ENCODE assay signal across 8 cellular contexts in genomic region chr12:98645572-98646067, GRCh38. TPM values are rescaled to one million over a fixed set of nuclear protein-coding genes. Genes with fewer than 3 reads are reported as not detected.
DNase-seq lines count a peak whose midpoint lies in the region; ATAC-seq, FAIRE-seq and TF ChIP-seq lines count a peak whose summit lies in the region.

No MANE protein-coding gene starts in this region.

- POLR2A ChIA-PET in A549 (lab: Yijun Ruan, JAX) = interaction anchor here (1.3 kb wide), 1 partner anchor 52 kb away, joined by 3 read pairs; the partner anchor contains the start of gene SLC25A3

- TF ChIP-seq POLR2A in A549 (IDR thresholded peaks at IDR 0.05; ENCODE audit: low read length) = no peak
- TF ChIP-seq POLR2A in upper lobe of left lung (IDR thresholded peaks at IDR 0.05) = no peak

- DNase-seq in A549 (ENCODE audit: low read depth in 1 of 2, low spot score in 1 of 2) = peak; percentile 27 to 40
- peak; percentile 14 for DNase-seq in T-helper 2 cell treated with Interferon-gamma antibody and Interleukin-4, amounts not matched to agents 5 μg/mL and 100 μg/mL, for 36 hours (ENCODE audit: low spot score)
- peak in 1 of 2 donors; percentile 33 for DNase-seq in upper lobe of left lung

- CTCF ChIA-PET in A549 (lab: Yijun Ruan, JAX) = interaction anchor here (0.9 to 1.5 kb wide), 3 partner anchors 79 to 228 kb away, joined by 3 to 6 read pairs (median 3); no protein-coding TSS in a partner anchor

- peaks cover 13% of the 10 kb centered on the region; the same call in 2 of the 3 replicates for H3K4me1 ChIP-seq in A549
- peaks cover 5% of the 10 kb centered on the region for H3K4me1 ChIP-seq in endocrine pancreas (ENCODE audit: control insufficient read depth, insufficient read depth, low read length)
- H3K4me1 ChIP-seq in mesodermal cell (ENCODE audit: control insufficient read depth, insufficient read depth, low read length, poor library complexity, severe bottlenecking) = peaks cover 8% of the 10 kb centered on the region
- peaks cover 7 to 27% (median 16%) of the 10 kb centered on the region in 4 donors for H3K4me1 ChIP-seq in upper lobe of left lung

- peaks cover 29% of the 10 kb centered on the region for H3K4me1 Mint-ChIP-seq in T-helper 2 cell treated with Interferon-gamma antibody and Interleukin-4, amounts not matched to agents 5 μg/mL and 100 μg/mL, for 36 hours (ENCODE audit: low read depth)

- peak overlapping the region; percentile 78 to 93 for H3K27ac ChIP-seq in A549
- peak overlapping the region; percentile 97 for H3K27ac ChIP-seq in mesodermal cell (ENCODE audit: low read depth, low read length, severe bottlenecking)
- H3K27ac ChIP-seq in upper lobe of left lung = peak overlapping the region; percentile 86 to 96 (median 95)

- H3K4me3 Mint-ChIP-seq in T-helper 2 cell treated with Interferon-gamma antibody and Interleukin-4, amounts not matched to agents 5 μg/mL and 100 μg/mL, for 36 hours = peak overlapping the region; percentile 96

- no peaks in the 10 kb centered on the region for H3K9me3 Mint-ChIP-seq in T-helper 2 cell treated with Interferon-gamma antibody and Interleukin-4, amounts not matched to agents 5 μg/mL and 100 μg/mL, for 36 hours

- TF ChIP-seq EP300 in A549 (IDR thresholded peaks at IDR 0.05) (no peak), upper lobe of left lung (IDR thresholded peaks at IDR 0.05) (no peak)

- H3K27me3 ChIP-seq in endocrine pancreas (ENCODE audit: control insufficient read depth, insufficient read depth, low read length) = no peaks in the 10 kb centered on the region
- H3K27me3 ChIP-seq in upper lobe of left lung = no peaks in the 10 kb centered on the region

- H3K4me3 ChIP-seq in A549 (peak overlapping the region; percentile 99), GM12875 (ENCODE audit: low read depth, low read length) (peak overlapping the region; percentile 91), endocrine pancreas (ENCODE audit: control insufficient read depth, insufficient read depth, low read length) (peak overlapping the region; percentile 98), mesodermal cell (ENCODE audit: extremely low read depth, insufficient read depth, low read length, poor library complexity, severe bottlenecking) (peak overlapping the region; percentile 98), upper lobe of left lung (peak overlapping the region; percentile 78 to 99 (median 88))

- no peaks in the 10 kb centered on the region for H3K36me3 ChIP-seq in endocrine pancreas (ENCODE audit: control insufficient read depth, insufficient read depth, low read length)
- peaks cover 47% of the 10 kb centered on the region for H3K36me3 ChIP-seq in mesodermal cell (ENCODE audit: control insufficient read depth, insufficient read depth, low read length)
- peaks cover 10 to 24% (median 13%) of the 10 kb centered on the region in 4 donors for H3K36me3 ChIP-seq in upper lobe of left lung

- FAIRE-seq in A549 (lab: Jason Lieb, UNC) = no peak

- under 1% methylated on average over 15 of the region's 24 CpGs for WGBS in A549 (ENCODE audit: missing lambda C conversion rate)
- 1 to 2% methylated on average over 15 to 24 of the region's 24 CpGs for WGBS in mesodermal cell (ENCODE audit: insufficient coverage in 2 of 2), 2 experiments
- 0% methylated on average over 9 to 14 of the region's 24 CpGs for WGBS in upper lobe of left lung, 2 donors

- H3K27ac Mint-ChIP-seq in T-helper 2 cell treated with Interferon-gamma antibody and Interleukin-4, amounts not matched to agents 5 μg/mL and 100 μg/mL, for 36 hours = peak overlapping the region; percentile 88

- no peaks in the 10 kb centered on the region for H3K27me3 Mint-ChIP-seq in T-helper 2 cell treated with Interferon-gamma antibody and Interleukin-4, amounts not matched to agents 5 μg/mL and 100 μg/mL, for 36 hours (ENCODE audit: low read depth)

- ATAC-seq in A549 (peak; percentile 28 to 38), HG03378 (IDR thresholded peaks at IDR 0.05; ENCODE audit: unreplicated experiment) (peak; percentile 0), upper lobe of left lung (ENCODE audit: low FRiP score in 2 of 2) (peak; percentile 5 to 11)
- ATAC-seq in activated CD4-positive, CD25-positive, alpha-beta regulatory T cell treated with anti-CD3 and anti-CD28 coated beads, Interleukin-2, amount 50 U/mL, for 24 hours = no peak

- no peak for TF ChIP-seq CTCF in A549 (IDR thresholded peaks at IDR 0.05)
- TF ChIP-seq CTCF in GM12875 (IDR thresholded peaks at IDR 0.05; ENCODE audit: borderline replicate concordance, insufficient read depth, low read depth, low read length) = no peak
- TF ChIP-seq CTCF in upper lobe of left lung (IDR thresholded peaks at IDR 0.05) = no peak

- H3K9ac ChIP-seq in endocrine pancreas (ENCODE audit: control insufficient read depth, insufficient read depth, low read length) = peak overlapping the region; percentile 93

- peak overlapping the region; percentile 79 for H3K4me2 ChIP-seq in A549

- H3K9me3 ChIP-seq in A549 = no peaks in the 10 kb centered on the region
- H3K9me3 ChIP-seq in endocrine pancreas (ENCODE audit: control insufficient read depth, low read length) = no peaks in the 10 kb centered on the region
- H3K9me3 ChIP-seq in mesodermal cell (ENCODE audit: control insufficient read depth, low read length) = no peaks in the 10 kb centered on the region
- no peaks in the 10 kb centered on the region for H3K9me3 ChIP-seq in upper lobe of left lung

- peaks cover 28% of the 10 kb centered on the region for H3K36me3 Mint-ChIP-seq in T-helper 2 cell treated with Interferon-gamma antibody and Interleukin-4, amounts not matched to agents 5 μg/mL and 100 μg/mL, for 36 hours (ENCODE audit: low read depth)

- TF ChIP-seq RAD21 in A549 (conservative IDR thresholded peaks at IDR 0.05 in 1 of 2, IDR thresholded peaks at IDR 0.05 in 1 of 2) = no peak

TF ChIP-seq in A549, 52 proteins besides CTCF, POLR2A, EP300 and RAD21:
- TF ChIP-seq SREBF2 (IDR thresholded peaks at IDR 0.05) (no peak), HOXB5 (CRISPR knock-in tag; IDR thresholded peaks at IDR 0.05) (no peak), PHF8 (IDR thresholded peaks at IDR 0.05; ENCODE audit: borderline replicate concordance, low read depth) (peak; percentile 78; the same call in 1 of the 2 replicates), FOSB (CRISPR knock-in tag; IDR thresholded peaks at IDR 0.05) (0 out of 2 replicates have a peak, but pooled peaks have one; percentile 53), KDM5A (IDR thresholded peaks at IDR 0.05) (no peak), MAFK (IDR thresholded peaks at IDR 0.05; ENCODE audit: partially characterized antibody) (no peak), JUN (IDR thresholded peaks at IDR 0.05) (no peak; a peak in 1 of 5 replicates), HOXB13 (CRISPR knock-in tag; IDR thresholded peaks at IDR 0.05; ENCODE audit: low read depth) (no peak), RCOR1 (IDR thresholded peaks at IDR 0.05; ENCODE audit: low read depth, low read length) (no peak)
- TF ChIP-seq, protein P1, sequence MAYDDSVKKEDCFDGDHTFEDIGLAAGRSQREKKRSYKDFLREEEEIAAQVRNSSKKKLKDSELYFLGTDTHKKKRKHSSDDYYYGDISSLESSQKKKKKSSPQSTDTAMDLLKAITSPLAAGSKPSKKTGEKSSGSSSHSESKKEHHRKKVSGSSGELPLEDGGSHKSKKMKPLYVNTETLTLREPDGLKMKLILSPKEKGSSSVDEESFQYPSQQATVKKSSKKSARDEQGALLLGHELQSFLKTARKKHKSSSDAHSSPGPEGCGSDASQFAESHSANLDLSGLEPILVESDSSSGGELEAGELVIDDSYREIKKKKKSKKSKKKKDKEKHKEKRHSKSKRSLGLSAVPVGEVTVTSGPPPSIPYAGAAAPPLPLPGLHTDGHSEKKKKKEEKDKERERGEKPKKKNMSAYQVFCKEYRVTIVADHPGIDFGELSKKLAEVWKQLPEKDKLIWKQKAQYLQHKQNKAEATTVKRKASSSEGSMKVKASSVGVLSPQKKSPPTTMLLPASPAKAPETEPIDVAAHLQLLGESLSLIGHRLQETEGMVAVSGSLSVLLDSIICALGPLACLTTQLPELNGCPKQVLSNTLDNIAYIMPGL (CRISPR knock-in tag; IDR thresholded peaks at IDR 0.05; ENCODE audit: borderline replicate concordance) = 0 out of 2 replicates have a peak, but pooled peaks have one; percentile 60
- TF ChIP-seq, protein P2, sequence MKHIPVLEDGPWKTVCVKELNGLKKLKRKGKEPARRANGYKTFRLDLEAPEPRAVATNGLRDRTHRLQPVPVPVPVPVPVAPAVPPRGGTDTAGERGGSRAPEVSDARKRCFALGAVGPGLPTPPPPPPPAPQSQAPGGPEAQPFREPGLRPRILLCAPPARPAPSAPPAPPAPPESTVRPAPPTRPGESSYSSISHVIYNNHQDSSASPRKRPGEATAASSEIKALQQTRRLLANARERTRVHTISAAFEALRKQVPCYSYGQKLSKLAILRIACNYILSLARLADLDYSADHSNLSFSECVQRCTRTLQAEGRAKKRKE (CRISPR knock-in tag; IDR thresholded peaks at IDR 0.05; ENCODE audit: low read depth) = no peak
TF ChIP-seq in A549: peak in this region for 3.

RNA-seq across cellular contexts. Expression of gene APAF1, which starts 0.5 kb away (rescaled TPM):
- polyA plus RNA-seq in A549 (2011; rRNA removed) (12.9 and 15.7 TPM in 2 replicates), A549 (2017; fragmentation: RNase III; extraction: RNeasy Plus Mini Kit Qiagen cat#74134 plus additional on column Dnase treatment) (12.4 to 13.2 TPM (median 13.0 TPM) in 3 replicates)
- polyA plus RNA-seq in A549 (2012; cell fraction: cytosol; rRNA removed) = 3.8 and 5.2 TPM in 2 replicates
- polyA plus RNA-seq in A549 (2012; cell fraction: nucleus; rRNA removed) = 4.7 and 7.2 TPM in 2 replicates
- 8.3 and 10.2 TPM in 2 replicates for polyA minus RNA-seq in A549 (2011; rRNA and poly(A)+ RNA removed)
- polyA plus RNA-seq in mesodermal cell (2013, experiment 1 of 2) = 31.9 TPM
- polyA plus RNA-seq in mesodermal cell (2013, experiment 2 of 2) = 29.4 TPM
- 10 to 100 TPM; 11.1 to 25.9 (median 17.7) TPM for total RNA-seq in upper lobe of left lung

RNA-seq across cellular contexts. Expression of gene IKBIP, which starts 1.0 kb away (rescaled TPM):
- polyA plus RNA-seq in A549 (2011; rRNA removed) (41.1 and 67.6 TPM in 2 replicates), A549 (2017; fragmentation: RNase III; extraction: RNeasy Plus Mini Kit Qiagen cat#74134 plus additional on column Dnase treatment) (58.7 to 59.3 TPM (median 59.1 TPM) in 3 replicates)
- polyA plus RNA-seq in A549 (2012; cell fraction: cytosol; rRNA removed) = 16.1 and 16.6 TPM in 2 replicates
- polyA plus RNA-seq in A549 (2012; cell fraction: nucleus; rRNA removed) = 9.6 and 11.5 TPM in 2 replicates
- 3.9 and 4.0 TPM in 2 replicates for polyA minus RNA-seq in A549 (2011; rRNA and poly(A)+ RNA removed)
- polyA plus RNA-seq in mesodermal cell (2013, experiment 1 of 2) = 78.2 TPM
- polyA plus RNA-seq in mesodermal cell (2013, experiment 2 of 2) = 98.2 TPM
- 10 to 100 TPM in 3 of 6 donors, 1 to 10 TPM in 3; 1.0 to 17.8 (median 11.2) TPM for total RNA-seq in upper lobe of left lung

RNA-seq across cellular contexts. Expression of gene SLC25A3, which starts 52.1 kb away (rescaled TPM):
- polyA plus RNA-seq in A549 (2011; rRNA removed) (1,065 and 1,232 TPM in 2 replicates), A549 (2017; fragmentation: RNase III; extraction: RNeasy Plus Mini Kit Qiagen cat#74134 plus additional on column Dnase treatment) (755 to 799 TPM (median 790 TPM) in 3 replicates)
- polyA plus RNA-seq in A549 (2012; cell fraction: cytosol; rRNA removed) = 621 and 661 TPM in 2 replicates
- polyA plus RNA-seq in A549 (2012; cell fraction: nucleus; rRNA removed) = 923 and 1,290 TPM in 2 replicates
- polyA minus RNA-seq in A549 (2011; rRNA and poly(A)+ RNA removed) = 461 and 489 TPM in 2 replicates
- 682 TPM for polyA plus RNA-seq in mesodermal cell (2013, experiment 1 of 2)
- polyA plus RNA-seq in mesodermal cell (2013, experiment 2 of 2) = 656 TPM
- total RNA-seq in upper lobe of left lung = 100 to 1,000 TPM; 185 to 483 (median 347) TPM

Comparison
In these comparisons a context has a peak if more than half of its experiments do, and no peak if none do; other contexts are left out.
1. ATAC-seq: peak in A549 (2 of 2), HG03378 (single experiment) and upper lobe of left lung (2 of 2); none in activated CD4-positive, CD25-positive, alpha-beta regulatory T cell treated with anti-CD3 and anti-CD28 coated beads, Interleukin-2, amount 50 U/mL, for 24 hours (0 of 2).
2. Peak in every context shown above with its lines, with median percentiles within 50 percentile points of each other: H3K27ac ChIP-seq and H3K4me3 ChIP-seq.